ENCODE assay signal across 8 cellular contexts in genomic region chr1:247127519-247128282, GRCh38. TPM values are rescaled to one million over a fixed set of nuclear protein-coding genes. Genes with fewer than 3 reads are reported as not detected.
DNase-seq lines count a peak whose midpoint lies in the region; ATAC-seq and TF ChIP-seq lines count a peak whose summit lies in the region.
"Not testable (repeated sequence)": the region's sequence is repeated elsewhere in the genome, so short reads cannot be mapped to it uniquely, and the experiment has no call there.

No MANE protein-coding gene starts in this region.

- H3F3A ChIP-seq in neural cell (ENCODE audit: insufficient read depth, low read length, poor library complexity, severe bottlenecking): not testable (repeated sequence)

- peak overlapping the region; percentile 87 to 96 (median 89) for H3K4me3 Mint-ChIP-seq in CD4-positive, alpha-beta memory T cell
- peak overlapping the region; percentile 86 for H3K4me3 Mint-ChIP-seq in HFFc6
- peak overlapping the region; percentile 72 for H3K4me3 Mint-ChIP-seq in activated CD8-positive, alpha-beta memory T cell treated with anti-CD3 and anti-CD28 coated beads, Interleukin-2, amount 10 ng/mL, durations not matched to agents 7 days and 5 days

- TF ChIP-seq CTCF in HFFc6 (IDR thresholded peaks at IDR 0.05); Panc1 (IDR thresholded peaks at IDR 0.05); choroid plexus epithelial cell (conservative IDR thresholded peaks at IDR 0.05; ENCODE audit: low read depth, low read length); neural cell (IDR thresholded peaks at IDR 0.05; ENCODE audit: poor library complexity, severe bottlenecking): not testable (repeated sequence)

- not testable (repeated sequence) for H3K27me3 ChIP-seq in CD4-positive, alpha-beta memory T cell (ENCODE audit: insufficient read depth, low read length); Panc1 (ENCODE audit: control insufficient read depth, insufficient read depth, low read length); iPS-15b (ENCODE audit: control insufficient read depth, insufficient read depth, low read length); neural cell (ENCODE audit: insufficient read depth, low read depth, low read length)

- not testable (repeated sequence) for H3K4me1 Mint-ChIP-seq in CD4-positive, alpha-beta memory T cell; HFFc6 (ENCODE audit: low read depth); activated CD8-positive, alpha-beta memory T cell treated with anti-CD3 and anti-CD28 coated beads, Interleukin-2, amount 10 ng/mL, durations not matched to agents 7 days and 5 days

- not testable (repeated sequence) for TF ChIP-seq RAD21 in neural cell (conservative IDR thresholded peaks at IDR 0.05)

- H4K20me1 ChIP-seq in neural cell (ENCODE audit: insufficient read depth): not testable (repeated sequence)

- H3K27ac Mint-ChIP-seq in CD4-positive, alpha-beta memory T cell: peak overlapping the region; percentile 3 to 94 (median 81)
- H3K27ac Mint-ChIP-seq in HFFc6: peak overlapping the region; percentile 43
- H3K27ac Mint-ChIP-seq in activated CD8-positive, alpha-beta memory T cell treated with anti-CD3 and anti-CD28 coated beads, Interleukin-2, amount 10 ng/mL, durations not matched to agents 7 days and 5 days: peak overlapping the region; percentile 66

- H3K9me3 ChIP-seq in CD4-positive, alpha-beta memory T cell (ENCODE audit: control insufficient read depth in 1 of 2, low read length in 2 of 2); iPS-15b (ENCODE audit: control insufficient read depth, insufficient read depth, low read length); neural cell (ENCODE audit: low read length): not testable (repeated sequence)
- H3K9me3 ChIP-seq in Panc1 (ENCODE audit: control insufficient read depth, insufficient read depth, low read depth, low read length): peaks cover 14% of the 10 kb centered on the region

- not testable (repeated sequence) for ATAC-seq in Panc1; activated CD8-positive, alpha-beta memory T cell treated with anti-CD3 and anti-CD28 coated beads, Interleukin-2, amount 10 ng/mL, durations not matched to agents 7 days and 5 days

- H3K27me3 Mint-ChIP-seq in CD4-positive, alpha-beta memory T cell; HFFc6 (ENCODE audit: insufficient read depth); activated CD8-positive, alpha-beta memory T cell treated with anti-CD3 and anti-CD28 coated beads, Interleukin-2, amount 10 ng/mL, durations not matched to agents 7 days and 5 days: not testable (repeated sequence)

- H3K9ac ChIP-seq in iPS-15b (ENCODE audit: low read depth, low read length); neural cell (ENCODE audit: low read length): not testable (repeated sequence)

- peaks cover 18 to 22% of the 10 kb centered on the region in 2 donors for H3K36me3 Mint-ChIP-seq in CD4-positive, alpha-beta memory T cell
- peaks cover 18% of the 10 kb centered on the region for H3K36me3 Mint-ChIP-seq in HFFc6 (ENCODE audit: low read depth)
- peaks cover 31% of the 10 kb centered on the region for H3K36me3 Mint-ChIP-seq in activated CD8-positive, alpha-beta memory T cell treated with anti-CD3 and anti-CD28 coated beads, Interleukin-2, amount 10 ng/mL, durations not matched to agents 7 days and 5 days

- H3K4me3 ChIP-seq in CD4-positive, alpha-beta memory T cell (ENCODE audit: low read length in 2 of 2): not testable (repeated sequence)
- H3K4me3 ChIP-seq in Panc1 (ENCODE audit: low read depth in 2 of 2, low read length in 2 of 2) (peak overlapping the region; percentile 38 to 44), choroid plexus epithelial cell (ENCODE audit: low read depth, low read length) (peak overlapping the region; percentile 24), iPS-15b (ENCODE audit: low read depth, low read length) (peak overlapping the region; percentile 22), neural cell (ENCODE audit: low read length) (peak overlapping the region; percentile 53)

- H3K4me2 ChIP-seq in neural cell (ENCODE audit: low read length): not testable (repeated sequence)

- TF ChIP-seq EP300 in neural cell (conservative IDR thresholded peaks at IDR 0.05; ENCODE audit: poor library complexity, severe bottlenecking): not testable (repeated sequence)

- not testable (repeated sequence) for H3K79me2 ChIP-seq in neural cell (replicated peaks; ENCODE audit: insufficient read depth, low read length)

- H3K9me2 ChIP-seq in neural cell (ENCODE audit: insufficient read depth, low read length): not testable (repeated sequence)

- not testable (repeated sequence) for H3K27ac ChIP-seq in CD4-positive, alpha-beta memory T cell (ENCODE audit: low read depth, low read length); neural cell (ENCODE audit: low read length)
- peak overlapping the region; percentile 54 for H3K27ac ChIP-seq in Panc1 (ENCODE audit: low read length)

- H3K9me3 Mint-ChIP-seq in CD4-positive, alpha-beta memory T cell: peaks cover 0 to 37% (median 21%) of the 10 kb centered on the region in 8 donors
- peaks cover 31% of the 10 kb centered on the region for H3K9me3 Mint-ChIP-seq in HFFc6
- peaks cover 14% of the 10 kb centered on the region for H3K9me3 Mint-ChIP-seq in activated CD8-positive, alpha-beta memory T cell treated with anti-CD3 and anti-CD28 coated beads, Interleukin-2, amount 10 ng/mL, durations not matched to agents 7 days and 5 days (ENCODE audit: low read depth)

- POLR2A ChIA-PET in CD4-positive, alpha-beta memory T cell (lab: Charles Lee; ENCODE audit: partially characterized antibody): interaction anchor here (0.6 kb wide), 1 partner anchor 95 kb away, joined by 3 read pairs; no protein-coding TSS in a partner anchor
- POLR2A ChIA-PET in Panc1 (lab: Charles Lee): not testable (repeated sequence)

- CTCF ChIA-PET in CD4-positive, alpha-beta memory T cell (lab: Charles Lee; ENCODE audit: partially characterized antibody); Panc1 (lab: Charles Lee): not testable (repeated sequence)
- CTCF ChIA-PET in activated CD8-positive, alpha-beta memory T cell treated with anti-CD3 and anti-CD28 coated beads, Interleukin-2, amount 10 ng/mL, durations not matched to agents 7 days and 5 days (lab: Charles Lee): interaction anchor here (1.1 kb wide), 1 partner anchor 42 kb away, joined by 5 read pairs; no protein-coding TSS in a partner anchor

- DNase-seq in CD4-positive, alpha-beta memory T cell; HFFc6; Panc1 (ENCODE audit: low read depth, low spot score); activated CD8-positive, alpha-beta memory T cell treated with anti-CD3 and anti-CD28 coated beads, Interleukin-2, amount 10 ng/mL, durations not matched to agents 7 days and 5 days; choroid plexus epithelial cell (ENCODE audit: low read depth): not testable (repeated sequence)
- peak; percentile 22 for DNase-seq in superior temporal gyrus (ENCODE audit: extremely low spot score)

- intact Hi-C loops in CD4-positive, alpha-beta memory T cell (cut with micrococcal nuclease); Panc1 (cut with micrococcal nuclease; ENCODE audit: unreplicated experiment): not testable (repeated sequence)

- not testable (repeated sequence) for H2AFZ ChIP-seq in neural cell (ENCODE audit: low read depth, low read length)

- H3K36me3 ChIP-seq in CD4-positive, alpha-beta memory T cell (ENCODE audit: insufficient read depth, low read length); Panc1 (ENCODE audit: control insufficient read depth, insufficient read depth, low read length); neural cell (ENCODE audit: insufficient read depth, low read length): not testable (repeated sequence)
- peaks cover 11% of the 10 kb centered on the region for H3K36me3 ChIP-seq in iPS-15b (ENCODE audit: control insufficient read depth, insufficient read depth, low read length)

- BruUV-seq in Panc1 (replicated peaks; lab: Mats Ljungman, UMichigan): not testable (repeated sequence)

- not testable (repeated sequence) for H3K4me1 ChIP-seq in CD4-positive, alpha-beta memory T cell (ENCODE audit: insufficient read depth, low read length); Panc1 (ENCODE audit: control insufficient read depth, insufficient read depth, low read length); iPS-15b (ENCODE audit: control insufficient read depth, insufficient read depth, low read length)

- in situ Hi-C loops in Panc1 (cut with HindIII; ENCODE audit: low pct_unique_long_range_greater_than_20kb, low sequenced_read_pairs): not testable (repeated sequence)

RNA-seq across cellular contexts. Expression of gene ZNF669, which starts 23.5 kb away (rescaled TPM):
- total RNA-seq in CD4-positive, alpha-beta memory T cell: 10 to 100 TPM; 12.0 to 14.7 TPM
- polyA plus RNA-seq in CD4-positive, alpha-beta memory T cell: 10 to 100 TPM; 11.3 to 14.8 TPM
- total RNA-seq in HFFc6 (2021; fragmentation: NEBNext Ultra II Directional; extraction: Animal tissue kit (Norgen Biotek cat#: 25700)): 1 to 10 TPM; 4.4 to 5.4 (median 4.8) TPM
- 13.9 TPM for total RNA-seq in Panc1 (2021; ENCODE audit: unreplicated experiment)
- polyA plus RNA-seq in Panc1 (2012; ENCODE audit: insufficient read length): 6.7 TPM
- total RNA-seq in activated CD8-positive, alpha-beta memory T cell treated with anti-CD3 and anti-CD28 coated beads, Interleukin-2, amount 10 ng/mL, durations not matched to agents 7 days and 5 days: 1 to 10 TPM; 8.2 to 9.2 TPM
- 22.7 and 29.9 TPM in 2 replicates for polyA plus RNA-seq in neural cell
- 62.6 and 70.2 TPM in 2 replicates for polyA minus RNA-seq in neural cell

RNA-seq across cellular contexts. Expression of gene ZNF124, which starts 44.1 kb away (rescaled TPM):
- 10 to 100 TPM; 25.0 to 26.8 TPM for total RNA-seq in CD4-positive, alpha-beta memory T cell
- 1 to 10 TPM; 6.6 to 9.2 TPM for polyA plus RNA-seq in CD4-positive, alpha-beta memory T cell
- 10 to 100 TPM; 10.3 to 17.2 (median 14.0) TPM for total RNA-seq in HFFc6 (2021; fragmentation: NEBNext Ultra II Directional; extraction: Animal tissue kit (Norgen Biotek cat#: 25700))
- 18.6 TPM for total RNA-seq in Panc1 (2021; ENCODE audit: unreplicated experiment)
- polyA plus RNA-seq in Panc1 (2012; ENCODE audit: insufficient read length): 4.2 TPM
- 10 to 100 TPM; 15.0 to 18.6 TPM for total RNA-seq in activated CD8-positive, alpha-beta memory T cell treated with anti-CD3 and anti-CD28 coated beads, Interleukin-2, amount 10 ng/mL, durations not matched to agents 7 days and 5 days
- polyA plus RNA-seq in neural cell: 23.6 and 31.5 TPM in 2 replicates
- polyA minus RNA-seq in neural cell: 505 and 513 TPM in 2 replicates

RNA-seq across cellular contexts. Expression of gene ZNF670, which starts 49.1 kb away (rescaled TPM):
- total RNA-seq in CD4-positive, alpha-beta memory T cell: 1 to 10 TPM; 2.9 to 3.3 TPM
- 1 to 10 TPM; 1.6 to 2.1 TPM for polyA plus RNA-seq in CD4-positive, alpha-beta memory T cell
- total RNA-seq in HFFc6 (2021; fragmentation: NEBNext Ultra II Directional; extraction: Animal tissue kit (Norgen Biotek cat#: 25700)): 1 to 10 TPM; 1.3 to 1.9 (median 1.5) TPM
- total RNA-seq in Panc1 (2021; ENCODE audit: unreplicated experiment): 6.4 TPM
- polyA plus RNA-seq in Panc1 (2012; ENCODE audit: insufficient read length): 2.6 TPM
- total RNA-seq in activated CD8-positive, alpha-beta memory T cell treated with anti-CD3 and anti-CD28 coated beads, Interleukin-2, amount 10 ng/mL, durations not matched to agents 7 days and 5 days: 1 to 10 TPM; 1.0 to 1.3 TPM
- polyA plus RNA-seq in neural cell: 9.3 and 10.6 TPM in 2 replicates
- polyA minus RNA-seq in neural cell: 25.9 and 26.3 TPM in 2 replicates
